Comparison of ENCODE assay signal across 9 cellular contexts in genomic region chr12:6959376-6960290, GRCh38. TPM values are rescaled to one million over a fixed set of nuclear protein-coding genes. Genes with fewer than 3 reads are reported as not detected.
DNase-seq lines count a peak whose midpoint lies in the region; ATAC-seq and TF ChIP-seq lines count a peak whose summit lies in the region.
"Had no signal": no experiment of that assay in that cellular context is flagged by ENCODE, and none has a peak within 500 bp of the region (broad histone marks: within the 10 kb centered on the region; RNA-seq: fewer than 3 reads in every experiment).

No MANE protein-coding gene starts in this region.

- peak; percentile 12 for ATAC-seq in GM19463 (IDR thresholded peaks at IDR 0.05; ENCODE audit: unreplicated experiment)
- ATAC-seq in RWPE2 (ENCODE audit: low read depth) = no peak

- H3K27me3 Mint-ChIP-seq in immature natural killer cell (ENCODE audit: low read depth in 3 of 3) = peaks cover 17 to 43% (median 19%) of the 10 kb centered on the region in 3 donors

- H3K9me3 Mint-ChIP-seq in immature natural killer cell = no peaks in the 10 kb centered on the region

- H3K36me3 ChIP-seq in RWPE2 (ENCODE audit: low read depth) = peaks cover 9% of the 10 kb centered on the region
- peaks cover 8% of the 10 kb centered on the region for H3K36me3 ChIP-seq in WERI-Rb-1

- peaks cover 78 to 84% of the 10 kb centered on the region in 2 donors for H3K4me1 Mint-ChIP-seq in immature natural killer cell

- no peak overlapping the region for H3K4me3 ChIP-seq in RWPE2 (ENCODE audit: severe bottlenecking)
- H3K4me3 ChIP-seq in WERI-Rb-1 (ENCODE audit: low read depth, low read length) = no peak overlapping the region

- DNase-seq in RWPE2 (ENCODE audit: low spot score) (peak; percentile 57), immature natural killer cell (no peak), AG08396 (ENCODE audit: low spot score) (no peak), WERI-Rb-1 (no peak), NCI-H748 (lab: John Stamatoyannopoulos, UW; ENCODE audit: unreplicated experiment) (no peak), HT-29 (ENCODE audit: low spot score) (no peak)
- DNase-seq: DMS79 treated with DMSO at 0.1 percent for 48 hours had no signal

- H3K4me3 Mint-ChIP-seq in immature natural killer cell = peak overlapping the region; percentile 86 to 98 (median 91)

- H3K4me1 ChIP-seq in RWPE2 (ENCODE audit: insufficient read depth, poor library complexity, severe bottlenecking) = peaks cover 20% of the 10 kb centered on the region

- H3K27ac ChIP-seq in 22Rv1 (peak overlapping the region; percentile 100), RWPE2 (ENCODE audit: poor library complexity, severe bottlenecking) (no peak overlapping the region), WERI-Rb-1 (no peak overlapping the region)

- H3K27ac Mint-ChIP-seq in immature natural killer cell = peak overlapping the region; percentile 95 to 100 (median 99)

- H3K27me3 ChIP-seq in RWPE2 (ENCODE audit: insufficient read depth, poor library complexity, severe bottlenecking) (no peaks in the 10 kb centered on the region), WERI-Rb-1 (ENCODE audit: insufficient read depth, low read depth, severe bottlenecking) (no peaks in the 10 kb centered on the region)

- TF ChIP-seq CTCF in 22Rv1 (IDR thresholded peaks at IDR 0.05) = no peak
- TF ChIP-seq CTCF in RWPE2 (IDR thresholded peaks at IDR 0.05; ENCODE audit: poor library complexity, severe bottlenecking) = no peak
- TF ChIP-seq CTCF in WERI-Rb-1 (IDR thresholded peaks at IDR 0.05; ENCODE audit: low read depth, low read length) = no peak

- peaks cover 21 to 44% (median 31%) of the 10 kb centered on the region in 3 donors for H3K36me3 Mint-ChIP-seq in immature natural killer cell

- H3K9me3 ChIP-seq in RWPE2 (ENCODE audit: severe bottlenecking) = no peaks in the 10 kb centered on the region
- no peaks in the 10 kb centered on the region for H3K9me3 ChIP-seq in WERI-Rb-1 (ENCODE audit: severe bottlenecking)

RNA-seq across cellular contexts. Expression of gene PTPN6, which starts 8.5 kb away (rescaled TPM):
- 100 to 1,000 TPM; 231 to 513 (median 294) TPM for polyA plus RNA-seq in immature natural killer cell
- total RNA-seq in HT-29 (2014; rRNA removed; shearing (Covaris generic)) = 29.2 and 35.2 TPM in 2 replicates

RNA-seq across cellular contexts. Expression of gene PHB2, which starts 10.8 kb away (rescaled TPM):
- polyA plus RNA-seq in immature natural killer cell = 100 to 1,000 TPM; 121 to 141 (median 136) TPM
- total RNA-seq in HT-29 (2014; rRNA removed; shearing (Covaris generic)) = 417 and 420 TPM in 2 replicates

RNA-seq across cellular contexts. Expression of gene EMG1, which starts 11.1 kb away (rescaled TPM):
- polyA plus RNA-seq in immature natural killer cell = 10 to 100 TPM; 46.2 to 83.8 (median 65.5) TPM
- 59.5 and 64.0 TPM in 2 replicates for total RNA-seq in HT-29 (2014; rRNA removed; shearing (Covaris generic))

RNA-seq across cellular contexts. Expression of gene C12orf57, which starts 15.8 kb away (rescaled TPM):
- 100 to 1,000 TPM in 2 of 3 donors, 10 to 100 TPM in 1; 83.7 to 315 (median 170) TPM for polyA plus RNA-seq in immature natural killer cell
- total RNA-seq in HT-29 (2014; rRNA removed; shearing (Covaris generic)) = 102 and 112 TPM in 2 replicates

RNA-seq across cellular contexts. Expression of gene RNU7-1, which starts 16.0 kb away (rescaled TPM):
- not detected for polyA plus RNA-seq in immature natural killer cell
- not detected in 2 replicates for total RNA-seq in HT-29 (2014; rRNA removed; shearing (Covaris generic))
